ENCODE assay signal across 1 cellular context in genomic region chr19:10424011-10424637, GRCh38.
A peak's percentile ranks its signal among the peaks of the same experiment; 100 is the strongest.
TF ChIP-seq lines count a peak whose summit lies in the region.

No MANE protein-coding gene starts in this region.

TF ChIP-seq in HepG2, 621 proteins besides CTCF, POLR2A, EP300 and RAD21 (continues in another document):
- 0 out of 2 replicates have a peak, but pooled peaks have one; percentile 16 for TF ChIP-seq FOSL2 (CRISPR knock-in tag; IDR thresholded peaks at IDR 0.05)
- 0 out of 2 replicates have a peak, but pooled peaks have one; percentile 30 for TF ChIP-seq ZNF431 (CRISPR knock-in tag; IDR thresholded peaks at IDR 0.05; ENCODE audit: borderline replicate concordance, low read depth)
- TF ChIP-seq ZNF619 (CRISPR knock-in tag; IDR thresholded peaks at IDR 0.05) = no peak
- TF ChIP-seq HNRNPUL1 (IDR thresholded peaks at IDR 0.05; ENCODE audit: low read depth, low read length) = no peak
- TF ChIP-seq ZSCAN31 (CRISPR knock-in tag; IDR thresholded peaks at IDR 0.05; ENCODE audit: low read depth) = no peak
- TF ChIP-seq HBP1 (CRISPR knock-in tag; IDR thresholded peaks at IDR 0.05; ENCODE audit: low read depth) = no peak
- no peak for TF ChIP-seq ZFP37 (CRISPR knock-in tag; IDR thresholded peaks at IDR 0.05; ENCODE audit: borderline replicate concordance)
- peak; percentile 34 for TF ChIP-seq AGO1 (IDR thresholded peaks at IDR 0.05; ENCODE audit: low read depth, low read length, poor library complexity, severe bottlenecking)
- TF ChIP-seq ZIK1 (CRISPR knock-in tag; IDR thresholded peaks at IDR 0.05; ENCODE audit: borderline replicate concordance, low read depth) = no peak
- no peak; the same call in 1 of the 2 replicates for TF ChIP-seq ZNF782 (CRISPR knock-in tag; IDR thresholded peaks at IDR 0.05; ENCODE audit: borderline replicate concordance)
- TF ChIP-seq CREM (IDR thresholded peaks at IDR 0.05) = no peak
- TF ChIP-seq CREM (CRISPR knock-in tag; IDR thresholded peaks at IDR 0.05) = no peak
- no peak for TF ChIP-seq ZFP62 (CRISPR knock-in tag; IDR thresholded peaks at IDR 0.05)
- no peak for TF ChIP-seq SALL2 (CRISPR knock-in tag; IDR thresholded peaks at IDR 0.05)
- TF ChIP-seq TGIF2 (CRISPR knock-in tag; IDR thresholded peaks at IDR 0.05) = no peak
- TF ChIP-seq ZNF740 (CRISPR knock-in tag; IDR thresholded peaks at IDR 0.05) = no peak
- no peak for TF ChIP-seq ELF4 (CRISPR knock-in tag; IDR thresholded peaks at IDR 0.05; ENCODE audit: borderline replicate concordance)
- no peak for TF ChIP-seq TERF1 (CRISPR knock-in tag; IDR thresholded peaks at IDR 0.05)
- TF ChIP-seq UBTF (CRISPR knock-in tag; IDR thresholded peaks at IDR 0.05) = peak; percentile 68; the same call in 1 of the 2 replicates
- no peak for TF ChIP-seq ARNT2 (CRISPR knock-in tag; IDR thresholded peaks at IDR 0.05; ENCODE audit: low read depth)
- TF ChIP-seq ZNF317 (CRISPR knock-in tag; IDR thresholded peaks at IDR 0.05) = no peak
- no peak for TF ChIP-seq HDAC6 (IDR thresholded peaks at IDR 0.05; ENCODE audit: low read depth, low read length)
- TF ChIP-seq ZBTB37 (CRISPR knock-in tag; IDR thresholded peaks at IDR 0.05) = 0 out of 2 replicates have a peak, but pooled peaks have one; percentile 59
- TF ChIP-seq EED (CRISPR knock-in tag; IDR thresholded peaks at IDR 0.05) = no peak
- TF ChIP-seq U2AF1 (optimal IDR thresholded peaks at IDR 0.05; ENCODE audit: low read depth, low read length) = no peak
- TF ChIP-seq IRX3 (CRISPR knock-in tag; IDR thresholded peaks at IDR 0.05; ENCODE audit: borderline replicate concordance, low read depth) = no peak
- no peak for TF ChIP-seq MAFG (CRISPR knock-in tag; IDR thresholded peaks at IDR 0.05)
- TF ChIP-seq NFIB (CRISPR knock-in tag; IDR thresholded peaks at IDR 0.05; ENCODE audit: borderline replicate concordance) = no peak
- no peak for TF ChIP-seq ZNF224 (CRISPR knock-in tag; IDR thresholded peaks at IDR 0.05)
- no peak; the same call in 1 of the 2 replicates for TF ChIP-seq TBX2 (CRISPR knock-in tag; IDR thresholded peaks at IDR 0.05; ENCODE audit: borderline replicate concordance)
- 0 out of 2 replicates have a peak, but pooled peaks have one; percentile 22 for TF ChIP-seq E2F5 (CRISPR knock-in tag; conservative IDR thresholded peaks at IDR 0.05)
- no peak for TF ChIP-seq DPF2 (CRISPR knock-in tag; IDR thresholded peaks at IDR 0.05; ENCODE audit: borderline replicate concordance, low read depth)
- TF ChIP-seq PATZ1 (CRISPR knock-in tag; IDR thresholded peaks at IDR 0.05) = peak; percentile 46; the same call in 1 of the 2 replicates
- peak; percentile 33; the same call in 1 of the 2 replicates for TF ChIP-seq MEIS1 (CRISPR knock-in tag; IDR thresholded peaks at IDR 0.05; ENCODE audit: borderline replicate concordance)
- peak; percentile 31; the same call in 1 of the 2 replicates for TF ChIP-seq SMAD3 (CRISPR knock-in tag; IDR thresholded peaks at IDR 0.05)
- TF ChIP-seq IKZF4 (CRISPR knock-in tag; IDR thresholded peaks at IDR 0.05; ENCODE audit: borderline replicate concordance, low read depth, not compliant biosample characterization) = no peak
- no peak for TF ChIP-seq MLXIP (CRISPR knock-in tag; IDR thresholded peaks at IDR 0.05; ENCODE audit: borderline replicate concordance)
- no peak for TF ChIP-seq KAT8 (CRISPR knock-in tag; IDR thresholded peaks at IDR 0.05)
- no peak for TF ChIP-seq SMAD1 (CRISPR knock-in tag; IDR thresholded peaks at IDR 0.05; ENCODE audit: borderline replicate concordance, low read depth)
- peak; percentile 75; the same call in 1 of the 2 replicates for TF ChIP-seq ZNF710 (CRISPR knock-in tag; IDR thresholded peaks at IDR 0.05; ENCODE audit: borderline replicate concordance)
- TF ChIP-seq NONO (IDR thresholded peaks at IDR 0.05) = no peak
- TF ChIP-seq NONO (CRISPR knock-in tag; conservative IDR thresholded peaks at IDR 0.05) = no peak
- TF ChIP-seq TEAD3 (CRISPR knock-in tag; optimal IDR thresholded peaks at IDR 0.05; ENCODE audit: borderline replicate concordance) = no peak
- no peak for TF ChIP-seq ZNF850 (CRISPR knock-in tag; conservative IDR thresholded peaks at IDR 0.05)
- TF ChIP-seq CREB3 (CRISPR knock-in tag; IDR thresholded peaks at IDR 0.05) = no peak
- TF ChIP-seq ESRRA (CRISPR knock-in tag; IDR thresholded peaks at IDR 0.05; ENCODE audit: low read depth) = peak; percentile 40; the same call in 1 of the 2 replicates
- no peak for TF ChIP-seq NFYC (CRISPR knock-in tag; IDR thresholded peaks at IDR 0.05)
